Comparison of ENCODE assay signal across 8 cellular contexts in genomic region chr6:3259491-3259958, GRCh38. TPM values are rescaled to one million over a fixed set of nuclear protein-coding genes. Genes with fewer than 3 reads are reported as not detected.
A peak's percentile ranks its signal among the peaks of the same experiment; 100 is the strongest.
DNase-seq lines count a peak whose midpoint lies in the region; ATAC-seq and TF ChIP-seq lines count a peak whose summit lies in the region.

No MANE protein-coding gene starts in this region.

- peak overlapping the region; percentile 75 for H3K27ac ChIP-seq in neutrophil

- peaks cover 25% of the 10 kb centered on the region for H3K36me3 ChIP-seq in BE2C
- H3K36me3 ChIP-seq in neutrophil: peaks cover 13% of the 10 kb centered on the region

- peak; percentile 47 for DNase-seq in BE2C
- peak; percentile 72 for DNase-seq in NCI-H2171 treated with DMSO at 0.1 percent for 48 hours (lab: John Stamatoyannopoulos, UW)
- DNase-seq in activated CD8-positive, alpha-beta memory T cell treated with anti-CD3 and anti-CD28 coated beads, Interleukin-2, amount 50 U/mL, for 4 hours: peak; percentile 24
- peak; percentile 28 for DNase-seq in fibroblast of villous mesenchyme (ENCODE audit: low read depth)
- no peak for DNase-seq in NCI-H2196 treated with DMSO at 0.1 percent for 48 hours (lab: John Stamatoyannopoulos, UW; ENCODE audit: unreplicated experiment)

- H3K4me3 ChIP-seq in BE2C (ENCODE audit: low read depth, low read length): peak overlapping the region; percentile 96
- peak overlapping the region; percentile 89 for H3K4me3 ChIP-seq in fibroblast of villous mesenchyme (ENCODE audit: low read depth, low read length)
- H3K4me3 ChIP-seq in neutrophil (ENCODE audit: low read depth in 1 of 2, low read length in 1 of 2): peak overlapping the region; percentile 92 to 93

- no peaks in the 10 kb centered on the region for H3K27me3 ChIP-seq in BE2C
- peaks cover 39% of the 10 kb centered on the region for H3K27me3 ChIP-seq in neutrophil

- ATAC-seq in GM18519 (IDR thresholded peaks at IDR 0.05; ENCODE audit: low FRiP score, unreplicated experiment): peak; percentile 27
- peak; percentile 36 for ATAC-seq in HG02943 (IDR thresholded peaks at IDR 0.05; ENCODE audit: low read depth, unreplicated experiment)

- H3K9me3 ChIP-seq in BE2C (no peaks in the 10 kb centered on the region), neutrophil (no peaks in the 10 kb centered on the region)

- H3K4me1 ChIP-seq in BE2C (peaks cover 7% of the 10 kb centered on the region; the same call in 1 of the 2 replicates), neutrophil (ENCODE audit: control insufficient read depth in 1 of 2, insufficient read depth in 1 of 2, low read depth in 1 of 2, low read length in 1 of 2) (peaks cover 14 to 16% of the 10 kb centered on the region in 2 experiments)

- TF ChIP-seq CTCF in BE2C (IDR thresholded peaks at IDR 0.05; ENCODE audit: low read depth, low read length) (no peak), fibroblast of villous mesenchyme (IDR thresholded peaks at IDR 0.05; ENCODE audit: insufficient read depth, low read depth, low read length) (no peak), neutrophil (IDR thresholded peaks at IDR 0.05) (no peak)

RNA-seq across cellular contexts. Expression of gene PSMG4, which starts 0.8 kb away (rescaled TPM):
- 54.8 TPM for polyA plus RNA-seq in BE2C (2012; ENCODE audit: insufficient read depth, insufficient read length, low read depth)
- total RNA-seq in fibroblast of villous mesenchyme: 19.9 and 29.0 TPM in 2 replicates

RNA-seq across cellular contexts. Expression of gene TUBB2B, which starts 32.1 kb away (rescaled TPM):
- 301 TPM for polyA plus RNA-seq in BE2C (2012; ENCODE audit: insufficient read depth, insufficient read length, low read depth)
- 4.8 and 5.2 TPM in 2 replicates for total RNA-seq in fibroblast of villous mesenchyme
